Comparison of ENCODE assay signal across 1 cellular context in genomic region chr22:27853404-27853803, GRCh38.
TF ChIP-seq lines count a peak whose summit lies in the region.

No MANE protein-coding gene starts in this region.

TF ChIP-seq in SK-N-SH treated with all-trans-retinoic acid at 6 μM for 48 hours, 23 proteins besides CTCF, POLR2A, EP300 and RAD21 (continued from another document):
- TF ChIP-seq CREB5 (CRISPR knock-in tag; IDR thresholded peaks at IDR 0.05; ENCODE audit: low read depth) (no peak), ZNF565 (CRISPR knock-in tag; conservative IDR thresholded peaks at IDR 0.05; ENCODE audit: low read depth) (no peak), ZFP30 (CRISPR knock-in tag; IDR thresholded peaks at IDR 0.05) (no peak), CSRNP3 (CRISPR knock-in tag; IDR thresholded peaks at IDR 0.05) (no peak), GLIS3 (CRISPR knock-in tag; IDR thresholded peaks at IDR 0.05) (no peak), ZNF8 (CRISPR knock-in tag; IDR thresholded peaks at IDR 0.05) (no peak), OSR1 (CRISPR knock-in tag; IDR thresholded peaks at IDR 0.05) (no peak), ISL1 (CRISPR knock-in tag; IDR thresholded peaks at IDR 0.05) (no peak), TSHZ2 (CRISPR knock-in tag; IDR thresholded peaks at IDR 0.05) (no peak)
